8 cellular contexts compared by ENCODE assay signal in genomic region chr14:22829661-22830328, GRCh38. TPM values are rescaled to one million over a fixed set of nuclear protein-coding genes. Genes with fewer than 3 reads are reported as not detected.
DNase-seq lines count a peak whose midpoint lies in the region; ATAC-seq and TF ChIP-seq lines count a peak whose summit lies in the region.

TSS of gene MRPL52 (plus strand) at chr14:22829887. CDS start at chr14:22829913, 26 bp downstream.

- H3K9me3 Mint-ChIP-seq in T-helper 1 cell treated with Interleukin-12 subunit alpha and Interleukin-12 subunit beta and Interleukin-4 antibody, amounts not matched to agents 30 μg/mL and 1 μg/mL, for 36 hours: no peaks in the 10 kb centered on the region

- H3K27me3 ChIP-seq in uterus: no peaks in the 10 kb centered on the region

- in situ Hi-C loops in GM13976 (cut with MboI; ENCODE audit: low sequenced_read_pairs, unreplicated experiment): no loop called here

- H3K36me3 Mint-ChIP-seq in T-helper 1 cell treated with Interleukin-12 subunit alpha and Interleukin-12 subunit beta and Interleukin-4 antibody, amounts not matched to agents 30 μg/mL and 1 μg/mL, for 36 hours (ENCODE audit: low read depth): peaks cover 25% of the 10 kb centered on the region

- DNase-seq in GM13976 (ENCODE audit: low spot score): peak; percentile 93
- peak; percentile 83 for DNase-seq in NCI-H146 treated with DMSO at 0.1 percent for 48 hours (lab: John Stamatoyannopoulos, UW; ENCODE audit: unreplicated experiment)
- DNase-seq in amniotic stem cell (lab: John Stamatoyannopoulos, UW): peak; percentile 83
- peak; percentile 94 for DNase-seq in left ventricle myocardium superior
- peak; percentile 93 for DNase-seq in putamen (ENCODE audit: low spot score)
- peak; percentile 90 for DNase-seq in uterus

- H3K4me1 Mint-ChIP-seq in T-helper 1 cell treated with Interleukin-12 subunit alpha and Interleukin-12 subunit beta and Interleukin-4 antibody, amounts not matched to agents 30 μg/mL and 1 μg/mL, for 36 hours (ENCODE audit: low read depth): peaks cover 22% of the 10 kb centered on the region

- peak within 1 kb of the TSS; percentile 94 for H3K27ac Mint-ChIP-seq in T-helper 1 cell treated with Interleukin-12 subunit alpha and Interleukin-12 subunit beta and Interleukin-4 antibody, amounts not matched to agents 30 μg/mL and 1 μg/mL, for 36 hours

- no peaks in the 10 kb centered on the region for H3K27me3 Mint-ChIP-seq in T-helper 1 cell treated with Interleukin-12 subunit alpha and Interleukin-12 subunit beta and Interleukin-4 antibody, amounts not matched to agents 30 μg/mL and 1 μg/mL, for 36 hours (ENCODE audit: low read depth)

- no peaks in the 10 kb centered on the region for H3K4me1 ChIP-seq in uterus

- ATAC-seq in HG02852 (IDR thresholded peaks at IDR 0.05; ENCODE audit: unreplicated experiment) (peak; percentile 84), left ventricle myocardium superior (peak; percentile 98)

- H3K9me3 ChIP-seq in uterus: no peaks in the 10 kb centered on the region

- TF ChIP-seq CTCF in GM13976 (IDR thresholded peaks at IDR 0.05; ENCODE audit: borderline replicate concordance, control extremely low read depth, extremely low read depth, insufficient read depth, missing control alignments): no peak
- peak in 1 of 4 experiments; percentile 14 for TF ChIP-seq CTCF in uterus (IDR thresholded peaks at IDR 0.05)

- no peak for TF ChIP-seq POLR2A in uterus (IDR thresholded peaks at IDR 0.05)

- intact Hi-C loops in left ventricle myocardium superior (cut with micrococcal nuclease) (no loop called here), uterus (cut with DNase I; ENCODE audit: low total_unique reads) (no loop called here)

- no peaks in the 10 kb centered on the region for H3K36me3 ChIP-seq in uterus

- peak within 1 kb of the TSS; percentile 56 to 71 for H3K4me3 ChIP-seq in uterus

- peak within 1 kb of the TSS; percentile 95 for H3K4me3 Mint-ChIP-seq in T-helper 1 cell treated with Interleukin-12 subunit alpha and Interleukin-12 subunit beta and Interleukin-4 antibody, amounts not matched to agents 30 μg/mL and 1 μg/mL, for 36 hours

- H3K27ac ChIP-seq in uterus: peak within 1 kb of the TSS; percentile 69 to 74

RNA-seq across cellular contexts. Expression of gene MRPL52, which starts in this region (rescaled TPM):
- total RNA-seq in left ventricle myocardium superior (113 TPM), uterus (100 to 1,000 TPM in 1 of 4 donors, 10 to 100 TPM in 3; 14.3 to 255 (median 35.3) TPM)

Comparison
In these comparisons a context has a peak if more than half of its experiments do, and no peak if none do; other contexts are left out.
1. Peak in every context shown above with its lines: DNase-seq, ATAC-seq, H3K4me3 ChIP-seq and H3K27ac ChIP-seq.